18 cellular contexts compared by ENCODE assay signal in genomic region chr10:95493862-95494261, GRCh38.
"Had no signal": no experiment of that assay in that cellular context is flagged by ENCODE, and none has a peak within 500 bp of the region (broad histone marks: within the 10 kb centered on the region; RNA-seq: fewer than 3 reads in every experiment).

No MANE protein-coding gene starts in this region.

- H3K27ac Mint-ChIP-seq: activated CD4-positive, alpha-beta memory T cell treated with anti-CD3 and anti-CD28 coated beads, Interleukin-2, amount 10 ng/mL, durations not matched to agents 7 days and 5 days; activated naive CD4-positive, alpha-beta T cell treated with anti-CD3 and anti-CD28 coated beads, Interleukin-2, amount 50 U/mL, for 24 hours; dendritic cell treated with granulocyte-macrophage colony-stimulating factor and Interleukin-4, amounts not matched to agents 40 ng/mL and 50 ng/mL, for 4 days; effector memory CD8-positive, alpha-beta T cell; mesothelial cell of epicardium; stimulated activated naive B cell treated with anti-CD40 and anti-IgM and Interleukin-4, amounts not matched to agents 10 μg/mL and 1 μg/mL and 100 μg/mL, for 72 hours had no signal

- H3K4me1 ChIP-seq: lower lobe of right lung, upper lobe of left lung had no signal

- H3K4me3 ChIP-seq: lower lobe of right lung, upper lobe of left lung had no signal

- H3K27me3 Mint-ChIP-seq: activated CD4-positive, alpha-beta memory T cell treated with anti-CD3 and anti-CD28 coated beads, Interleukin-2, amount 10 ng/mL, durations not matched to agents 7 days and 5 days; activated naive CD4-positive, alpha-beta T cell treated with anti-CD3 and anti-CD28 coated beads, Interleukin-2, amount 50 U/mL, for 24 hours; brain; dendritic cell treated with granulocyte-macrophage colony-stimulating factor and Interleukin-4, amounts not matched to agents 40 ng/mL and 50 ng/mL, for 4 days had no signal

- DNase-seq: activated CD4-positive, alpha-beta memory T cell treated with anti-CD3 and anti-CD28 coated beads, Interleukin-2, amount 10 ng/mL, durations not matched to agents 7 days and 5 days; activated CD4-positive, alpha-beta T cell treated with anti-CD3 and anti-CD28 coated beads for 4 hours; activated effector memory CD4-positive, alpha-beta T cell treated with anti-CD3 and anti-CD28 coated beads, Interleukin-2, amount 50 U/mL, for 16 hours; activated T-cell treated with anti-CD3 and anti-CD28 coated beads, Interleukin-2, amount 50 U/mL, for 48 hours; cerebellar nuclear complex; effector memory CD8-positive, alpha-beta T cell; kidney glomerular epithelial cell; lower lobe of right lung; stimulated activated CD4-positive, alpha-beta T cell treated with anti-CD3 and anti-CD28 coated beads, Interleukin-2, amount 100 ng/mL, for 48 hours; stimulated activated naive B cell treated with anti-CD40 and anti-IgM and Interleukin-4, amounts not matched to agents 10 μg/mL and 1 μg/mL and 100 μg/mL, for 72 hours; SW 1271; upper lobe of left lung had no signal

- H3K27ac ChIP-seq: epithelial cell of prostate, lower lobe of right lung had no signal

- ATAC-seq: effector memory CD8-positive, alpha-beta T cell; lower lobe of right lung; stimulated activated naive B cell treated with anti-CD40 and anti-IgM and Interleukin-4, amounts not matched to agents 10 μg/mL and 1 μg/mL and 100 μg/mL, for 72 hours had no signal

- H3K36me3 ChIP-seq: lower lobe of right lung had no signal

- H3K4me3 Mint-ChIP-seq: activated CD4-positive, alpha-beta memory T cell treated with anti-CD3 and anti-CD28 coated beads, Interleukin-2, amount 10 ng/mL, durations not matched to agents 7 days and 5 days; activated naive CD4-positive, alpha-beta T cell treated with anti-CD3 and anti-CD28 coated beads, Interleukin-2, amount 50 U/mL, for 24 hours; brain; dendritic cell treated with granulocyte-macrophage colony-stimulating factor and Interleukin-4, amounts not matched to agents 40 ng/mL and 50 ng/mL, for 4 days; effector memory CD8-positive, alpha-beta T cell; mesothelial cell of epicardium; stimulated activated naive B cell treated with anti-CD40 and anti-IgM and Interleukin-4, amounts not matched to agents 10 μg/mL and 1 μg/mL and 100 μg/mL, for 72 hours; WTC11 had no signal

- H3K27me3 ChIP-seq: upper lobe of left lung had no signal

- H3K36me3 Mint-ChIP-seq: activated naive CD4-positive, alpha-beta T cell treated with anti-CD3 and anti-CD28 coated beads, Interleukin-2, amount 50 U/mL, for 24 hours; mesothelial cell of epicardium; stimulated activated naive B cell treated with anti-CD40 and anti-IgM and Interleukin-4, amounts not matched to agents 10 μg/mL and 1 μg/mL and 100 μg/mL, for 72 hours had no signal

- H3K9me3 Mint-ChIP-seq: activated CD4-positive, alpha-beta memory T cell treated with anti-CD3 and anti-CD28 coated beads, Interleukin-2, amount 10 ng/mL, durations not matched to agents 7 days and 5 days; activated naive CD4-positive, alpha-beta T cell treated with anti-CD3 and anti-CD28 coated beads, Interleukin-2, amount 50 U/mL, for 24 hours; brain; dendritic cell treated with granulocyte-macrophage colony-stimulating factor and Interleukin-4, amounts not matched to agents 40 ng/mL and 50 ng/mL, for 4 days; effector memory CD8-positive, alpha-beta T cell; mesothelial cell of epicardium; stimulated activated naive B cell treated with anti-CD40 and anti-IgM and Interleukin-4, amounts not matched to agents 10 μg/mL and 1 μg/mL and 100 μg/mL, for 72 hours; WTC11 had no signal

- H3K9me3 ChIP-seq: lower lobe of right lung, upper lobe of left lung had no signal

- H3K4me1 Mint-ChIP-seq: activated CD4-positive, alpha-beta memory T cell treated with anti-CD3 and anti-CD28 coated beads, Interleukin-2, amount 10 ng/mL, durations not matched to agents 7 days and 5 days; activated naive CD4-positive, alpha-beta T cell treated with anti-CD3 and anti-CD28 coated beads, Interleukin-2, amount 50 U/mL, for 24 hours; mesothelial cell of epicardium; stimulated activated naive B cell treated with anti-CD40 and anti-IgM and Interleukin-4, amounts not matched to agents 10 μg/mL and 1 μg/mL and 100 μg/mL, for 72 hours had no signal
